In the genomic region with DNA sequence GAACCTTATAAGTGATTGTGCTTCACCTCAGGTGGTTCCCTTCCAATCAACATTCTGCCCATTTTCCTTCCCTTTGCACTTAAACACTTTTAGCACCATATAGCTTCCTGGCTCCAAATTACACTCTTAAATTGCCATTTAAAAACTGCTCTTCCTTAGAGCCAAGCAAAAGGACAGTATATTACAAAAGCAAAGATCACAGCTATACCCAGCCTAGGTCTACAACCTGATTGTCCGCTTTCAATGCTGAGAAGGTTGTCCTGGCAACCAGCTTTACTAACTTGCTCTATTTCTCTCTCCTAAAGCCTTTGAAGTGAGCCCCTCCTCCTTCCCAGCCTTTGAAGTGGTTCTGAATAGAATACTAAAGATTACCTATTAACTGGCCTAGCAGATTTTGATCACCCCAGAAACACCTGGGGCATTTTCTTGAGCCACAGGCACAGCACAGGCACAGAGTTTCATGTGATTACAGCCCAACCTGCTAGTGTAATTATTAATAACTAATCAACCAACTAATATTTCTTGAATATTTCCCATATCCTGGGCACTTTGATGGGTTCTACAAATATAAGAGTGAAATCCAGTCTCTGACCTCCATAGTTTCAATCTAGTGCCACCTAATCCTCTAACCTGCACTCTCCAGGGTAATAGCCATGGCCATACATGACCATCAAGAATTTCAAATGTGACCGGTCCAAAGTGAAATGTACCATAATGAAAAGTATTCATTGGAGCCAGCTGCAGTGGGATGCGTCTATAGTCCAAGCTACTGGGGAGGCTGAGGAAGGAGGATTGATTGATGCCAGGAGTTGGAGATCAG, we compare ENCODE assay signal across 10 cellular contexts.
DNase-seq lines count a peak whose midpoint lies in the region; ATAC-seq, FAIRE-seq and TF ChIP-seq lines count a peak whose summit lies in the region.
"Had no signal": no experiment of that assay in that cellular context is flagged by ENCODE, and none has a peak within 500 bp of the region (broad histone marks: within the 10 kb centered on the region; RNA-seq: fewer than 3 reads in every experiment).

No MANE protein-coding gene starts in this region.

- no peak overlapping the region for H3K27ac ChIP-seq in GM12878 (ENCODE audit: control insufficient read depth, insufficient read depth)
- H3K27ac ChIP-seq in brain microvascular endothelial cell, result no peak overlapping the region

- peak; percentile 35 to 44 for DNase-seq in NCI-H524 (lab: John Stamatoyannopoulos, UW)
- DNase-seq in NCI-H524 treated with DMSO at 0.1 percent for 48 hours (lab: John Stamatoyannopoulos, UW), result no peak
- peak; percentile 53 for DNase-seq in GM12878 (ENCODE audit: low read depth, low spot score)
- no peak for DNase-seq in brain microvascular endothelial cell
- no peak for DNase-seq in NCI-H2171 treated with DMSO at 0.1 percent for 48 hours (lab: John Stamatoyannopoulos, UW)
- DNase-seq in stimulated activated CD4-positive, alpha-beta T cell treated with anti-CD3 and anti-CD28 coated beads, Interleukin-4, amount 100 ng/mL, for 24 hours, result no peak
- no peak for DNase-seq in COLO829 (ENCODE audit: low spot score)
- DNase-seq: HCEC 1CT, naive B cell had no signal

- H4K20me1 ChIP-seq in GM12878 (ENCODE audit: control insufficient read depth, insufficient read depth), result no peaks in the 10 kb centered on the region

- no peak for TF ChIP-seq RAD21 in GM12878 (IDR thresholded peaks at IDR 0.05; ENCODE audit: insufficient read depth, low read depth, low read length)

- POLR2A ChIA-PET in GM12878 (lab: Charles Lee), result interaction anchor here (0.6 to 0.9 kb wide), 3 partner anchors 23 to 722 kb away, joined by 3 to 6 read pairs (median 4); no protein-coding TSS in a partner anchor

- TF ChIP-seq CTCF in GM12878 (IDR thresholded peaks at IDR 0.05 in 2 of 3, conservative IDR thresholded peaks at IDR 0.05 in 1 of 3; ENCODE audit: control insufficient read depth in 2 of 3, extremely low read depth in 1 of 3, insufficient read depth in 1 of 3, low read depth in 3 of 3, low read length in 3 of 3) (no peak), brain microvascular endothelial cell (IDR thresholded peaks at IDR 0.05; ENCODE audit: low read depth, low read length, missing control alignments) (no peak)

- H3K4me2 ChIP-seq in GM12878 (ENCODE audit: control insufficient read depth, insufficient read depth), result no peak overlapping the region

- FAIRE-seq in GM12878 (lab: Jason Lieb, UNC), result no peak

- no peak overlapping the region for H3K9ac ChIP-seq in GM12878 (ENCODE audit: control insufficient read depth, insufficient read depth, low read length)

- no peaks in the 10 kb centered on the region for H3K4me1 ChIP-seq in GM12878 (ENCODE audit: control insufficient read depth, insufficient read depth, low read length)

- no peak overlapping the region for H3K4me3 ChIP-seq in GM12878
- H3K4me3 ChIP-seq in brain microvascular endothelial cell (ENCODE audit: low read depth, low read length), result no peak overlapping the region

- H3K36me3 ChIP-seq in GM12878 (ENCODE audit: control insufficient read depth in 2 of 2, insufficient read depth in 2 of 2, low read length in 1 of 2) (no peaks in the 10 kb centered on the region), brain microvascular endothelial cell (replicated peaks) (no peaks in the 10 kb centered on the region)

- WGBS in GM12878 (ENCODE audit: insufficient coverage, insufficient replicate concordance, low lambda C conversion rate, missing lambda C conversion rate), result 69% methylated on average over 3 of the region's 3 CpGs

- RAD21 ChIA-PET in GM12878 (lab: Charles Lee; ENCODE audit: unreplicated experiment), result interaction anchor here (1.0 to 1.8 kb wide), 3 partner anchors 13 to 81 kb away, joined by 3 to 9 read pairs (median 3); no protein-coding TSS in a partner anchor

- TF ChIP-seq EP300 in GM12878 (IDR thresholded peaks at IDR 0.05; ENCODE audit: borderline replicate concordance in 1 of 2, control insufficient read depth in 1 of 2, low read depth in 2 of 2, low read length in 2 of 2), result peak; percentile 55 to 56; a peak in 2 of 4 replicates

- SMC1A ChIA-PET in GM12878 (lab: Charles Lee; ENCODE audit: uncharacterized antibody, unreplicated experiment), result interaction anchor here (1.0 to 1.5 kb wide), 4 partner anchors 11 to 104 kb away, joined by 3 to 5 read pairs (median 4); no protein-coding TSS in a partner anchor

- no peaks in the 10 kb centered on the region for H3K9me3 ChIP-seq in GM12878 (replicated peaks; ENCODE audit: control insufficient read depth, insufficient read depth, low read length)

- no peak overlapping the region for H2AFZ ChIP-seq in GM12878 (ENCODE audit: control insufficient read depth, low read depth, low read length)

- H3K79me2 ChIP-seq in GM12878 (ENCODE audit: control insufficient read depth, insufficient read depth, low read length), result no peaks in the 10 kb centered on the region

- CTCF ChIA-PET in GM12878 (lab: Yijun Ruan, JAX), result interaction anchor here (0.7 to 2.7 kb wide), 5 partner anchors 10 to 342 kb away, joined by 3 to 8 read pairs (median 3); no protein-coding TSS in a partner anchor

- in situ Hi-C loops in GM12878 (cut with MboI), result no loop called here
- in situ Hi-C loops in brain microvascular endothelial cell (cut with HindIII; ENCODE audit: low pct_ligation_motif_present, low sequenced_read_pairs), result no loop called here

- no peaks in the 10 kb centered on the region for H3K27me3 ChIP-seq in GM12878 (replicated peaks in 1 of 2; ENCODE audit: control insufficient read depth in 2 of 2, insufficient read depth in 2 of 2, low read length in 1 of 2)
- H3K27me3 ChIP-seq in brain microvascular endothelial cell (replicated peaks), result no peaks in the 10 kb centered on the region

- peak; percentile 77 for ATAC-seq in HG03045 (IDR thresholded peaks at IDR 0.05; ENCODE audit: unreplicated experiment)
- ATAC-seq in GM12878, result peak; percentile 98

- no TSS peak for BruUV-seq in GM12878 (replicated peaks; lab: Mats Ljungman, UMichigan)

- no peak for TF ChIP-seq POLR2A in GM12878 (IDR thresholded peaks at IDR 0.05; ENCODE audit: low read depth, low read length)

- intact Hi-C loops in GM12878 (cut with micrococcal nuclease; ENCODE audit: unreplicated experiment), result no loop called here

TF ChIP-seq in GM12878, 131 proteins besides CTCF, POLR2A, EP300 and RAD21 (continues in another document):
- TF ChIP-seq MTA2 (IDR thresholded peaks at IDR 0.05; ENCODE audit: low read depth), result peak; percentile 79
- TF ChIP-seq NFYA (IDR thresholded peaks at IDR 0.05; ENCODE audit: borderline replicate concordance, low read depth, low read length), result no peak
- 0 out of 2 replicates have a peak, but pooled peaks have one; percentile 32 for TF ChIP-seq DPF2 (IDR thresholded peaks at IDR 0.05)
- no peak for TF ChIP-seq ZNF384 (IDR thresholded peaks at IDR 0.05; ENCODE audit: borderline replicate concordance, low read depth, low read length)
- peak; percentile 27 for TF ChIP-seq MEF2B (IDR thresholded peaks at IDR 0.05; ENCODE audit: partially characterized antibody, poor library complexity, severe bottlenecking)
- TF ChIP-seq CHD1 (IDR thresholded peaks at IDR 0.05; ENCODE audit: low read depth, low read length), result no peak
- TF ChIP-seq CBX5 (IDR thresholded peaks at IDR 0.05; ENCODE audit: low read depth), result no peak
- TF ChIP-seq, protein P1, sequence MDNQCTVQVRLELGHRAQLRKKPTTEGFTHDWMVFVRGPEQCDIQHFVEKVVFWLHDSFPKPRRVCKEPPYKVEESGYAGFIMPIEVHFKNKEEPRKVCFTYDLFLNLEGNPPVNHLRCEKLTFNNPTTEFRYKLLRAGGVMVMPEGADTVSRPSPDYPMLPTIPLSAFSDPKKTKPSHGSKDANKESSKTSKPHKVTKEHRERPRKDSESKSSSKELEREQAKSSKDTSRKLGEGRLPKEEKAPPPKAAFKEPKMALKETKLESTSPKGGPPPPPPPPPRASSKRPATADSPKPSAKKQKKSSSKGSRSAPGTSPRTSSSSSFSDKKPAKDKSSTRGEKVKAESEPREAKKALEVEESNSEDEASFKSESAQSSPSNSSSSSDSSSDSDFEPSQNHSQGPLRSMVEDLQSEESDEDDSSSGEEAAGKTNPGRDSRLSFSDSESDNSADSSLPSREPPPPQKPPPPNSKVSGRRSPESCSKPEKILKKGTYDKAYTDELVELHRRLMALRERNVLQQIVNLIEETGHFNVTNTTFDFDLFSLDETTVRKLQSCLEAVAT (IDR thresholded peaks at IDR 0.05), result peak; percentile 70
- TF ChIP-seq, protein P2, sequence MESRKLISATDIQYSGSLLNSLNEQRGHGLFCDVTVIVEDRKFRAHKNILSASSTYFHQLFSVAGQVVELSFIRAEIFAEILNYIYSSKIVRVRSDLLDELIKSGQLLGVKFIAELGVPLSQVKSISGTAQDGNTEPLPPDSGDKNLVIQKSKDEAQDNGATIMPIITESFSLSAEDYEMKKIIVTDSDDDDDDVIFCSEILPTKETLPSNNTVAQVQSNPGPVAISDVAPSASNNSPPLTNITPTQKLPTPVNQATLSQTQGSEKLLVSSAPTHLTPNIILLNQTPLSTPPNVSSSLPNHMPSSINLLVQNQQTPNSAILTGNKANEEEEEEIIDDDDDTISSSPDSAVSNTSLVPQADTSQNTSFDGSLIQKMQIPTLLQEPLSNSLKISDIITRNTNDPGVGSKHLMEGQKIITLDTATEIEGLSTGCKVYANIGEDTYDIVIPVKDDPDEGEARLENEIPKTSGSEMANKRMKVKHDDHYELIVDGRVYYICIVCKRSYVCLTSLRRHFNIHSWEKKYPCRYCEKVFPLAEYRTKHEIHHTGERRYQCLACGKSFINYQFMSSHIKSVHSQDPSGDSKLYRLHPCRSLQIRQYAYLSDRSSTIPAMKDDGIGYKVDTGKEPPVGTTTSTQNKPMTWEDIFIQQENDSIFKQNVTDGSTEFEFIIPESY (IDR thresholded peaks at IDR 0.05), result no peak
- peak; percentile 93 for TF ChIP-seq BMI1 (IDR thresholded peaks at IDR 0.05; ENCODE audit: borderline replicate concordance)
- TF ChIP-seq NBN (IDR thresholded peaks at IDR 0.05), result peak; percentile 18; the same call in 1 of the 2 replicates
- TF ChIP-seq PAX5 (IDR thresholded peaks at IDR 0.05; ENCODE audit: borderline replicate concordance, low read depth, low read length), result no peak

Comparison
In these comparisons a context has a peak if more than half of its experiments do, and no peak if none do; other contexts are left out.
1. DNase-seq: peak in NCI-H524 (2 of 2) and GM12878 (single experiment); none in NCI-H524 treated with DMSO at 0.1 percent for 48 hours (single experiment), brain microvascular endothelial cell (single experiment), NCI-H2171 treated with DMSO at 0.1 percent for 48 hours (single experiment), stimulated activated CD4-positive, alpha-beta T cell treated with anti-CD3 and anti-CD28 coated beads, Interleukin-4, amount 100 ng/mL, for 24 hours (single experiment) and COLO829 (single experiment).